ENCODE assay signal across 21 cellular contexts in genomic region chr1:198560093-198560638, GRCh38. TPM values are rescaled to one million over a fixed set of nuclear protein-coding genes. Genes with fewer than 3 reads are reported as not detected.
A peak's percentile ranks its signal among the peaks of the same experiment; 100 is the strongest.
DNase-seq lines count a peak whose midpoint lies in the region; ATAC-seq and TF ChIP-seq lines count a peak whose summit lies in the region.
"Had no signal": no experiment of that assay in that cellular context is flagged by ENCODE, and none has a peak within 500 bp of the region (broad histone marks: within the 10 kb centered on the region; RNA-seq: fewer than 3 reads in every experiment).

No MANE protein-coding gene starts in this region.

- POLR2A ChIA-PET in naive thymus-derived CD8-positive, alpha-beta T cell (lab: Charles Lee) = interaction anchor here (1.0 to 2.3 kb wide), 10 partner anchors 10 to 122 kb away, joined by 3 to 7 read pairs (median 4); no protein-coding TSS in a partner anchor

- peak; percentile 40 for DNase-seq in NCI-H748 (lab: John Stamatoyannopoulos, UW; ENCODE audit: unreplicated experiment)
- DNase-seq in NCI-H748 treated with DMSO at 0.1 percent for 48 hours (lab: John Stamatoyannopoulos, UW) = no peak
- DNase-seq in NCI-H1105 treated with DMSO at 0.1 percent for 48 hours (lab: John Stamatoyannopoulos, UW) = peak; percentile 95
- peak; percentile 18 for DNase-seq in UCSD-AML1 (lab: John Stamatoyannopoulos, UW; ENCODE audit: unreplicated experiment)
- no peak for DNase-seq in naive thymus-derived CD8-positive, alpha-beta T cell
- no peak for DNase-seq in HFFc6
- no peak for DNase-seq in NCI-H1694 treated with DMSO at 0.1 percent for 48 hours (lab: John Stamatoyannopoulos, UW)
- DNase-seq in natural killer cell treated with Interleukin-12 subunit alpha and Interleukin-12 subunit beta and Interleukin-15 and Interleukin-18, amount 100 ng/mL, for 72 hours (ENCODE audit: low spot score) = no peak
- DNase-seq: ACHN; activated CD4-positive, alpha-beta memory T cell treated with anti-CD3 and anti-CD28 coated beads, Interleukin-2, amount 10 ng/mL, durations not matched to agents 7 days and 5 days; activated naive CD4-positive, alpha-beta T cell; central memory CD4-positive, alpha-beta T cell; DND-41; GOT3; NCI-H1092 treated with DMSO at 0.1 percent for 48 hours; PC-9; posterior cingulate gyrus; uterus had no signal

- peak overlapping the region in 8 of 10 donors; percentile 41 to 89 (median 66) for H3K27ac Mint-ChIP-seq in naive thymus-derived CD8-positive, alpha-beta T cell
- H3K27ac Mint-ChIP-seq in HFFc6 = no peak overlapping the region
- H3K27ac Mint-ChIP-seq in natural killer cell treated with Interleukin-12 subunit alpha and Interleukin-12 subunit beta and Interleukin-15 and Interleukin-18, amount 100 ng/mL, for 72 hours = no peak overlapping the region
- H3K27ac Mint-ChIP-seq: activated CD4-positive, alpha-beta memory T cell treated with anti-CD3 and anti-CD28 coated beads, Interleukin-2, amount 10 ng/mL, durations not matched to agents 7 days and 5 days had no signal

- H3K4me3 Mint-ChIP-seq in naive thymus-derived CD8-positive, alpha-beta T cell = peak overlapping the region in 2 of 10 donors; percentile 28 to 33
- H3K4me3 Mint-ChIP-seq in HFFc6 = no peak overlapping the region
- H3K4me3 Mint-ChIP-seq in natural killer cell treated with Interleukin-12 subunit alpha and Interleukin-12 subunit beta and Interleukin-15 and Interleukin-18, amount 100 ng/mL, for 72 hours = no peak overlapping the region
- H3K4me3 Mint-ChIP-seq: activated CD4-positive, alpha-beta memory T cell treated with anti-CD3 and anti-CD28 coated beads, Interleukin-2, amount 10 ng/mL, durations not matched to agents 7 days and 5 days had no signal

- H3K4me1 Mint-ChIP-seq in naive thymus-derived CD8-positive, alpha-beta T cell = peaks cover 27 to 84% (median 68%) of the 10 kb centered on the region in 4 donors
- H3K4me1 Mint-ChIP-seq in HFFc6 (ENCODE audit: low read depth) = peaks cover 52% of the 10 kb centered on the region
- H3K4me1 Mint-ChIP-seq in natural killer cell treated with Interleukin-12 subunit alpha and Interleukin-12 subunit beta and Interleukin-15 and Interleukin-18, amount 100 ng/mL, for 72 hours (ENCODE audit: low read depth in 2 of 2) = peaks cover 47 to 64% of the 10 kb centered on the region in 2 donors

- H3K36me3 Mint-ChIP-seq in naive thymus-derived CD8-positive, alpha-beta T cell = no peaks in the 10 kb centered on the region
- no peaks in the 10 kb centered on the region for H3K36me3 Mint-ChIP-seq in HFFc6 (ENCODE audit: low read depth)
- peaks cover 4% of the 10 kb centered on the region for H3K36me3 Mint-ChIP-seq in natural killer cell treated with Interleukin-12 subunit alpha and Interleukin-12 subunit beta and Interleukin-15 and Interleukin-18, amount 100 ng/mL, for 72 hours

- no peak for ATAC-seq in naive thymus-derived CD8-positive, alpha-beta T cell
- no peak for ATAC-seq in natural killer cell treated with Interleukin-12 subunit alpha and Interleukin-12 subunit beta and Interleukin-15 and Interleukin-18, amount 100 ng/mL, for 72 hours

- peaks cover 0 to 3% (median 0%) of the 10 kb centered on the region in 9 donors for H3K9me3 Mint-ChIP-seq in naive thymus-derived CD8-positive, alpha-beta T cell
- no peaks in the 10 kb centered on the region for H3K9me3 Mint-ChIP-seq in HFFc6
- H3K9me3 Mint-ChIP-seq in natural killer cell treated with Interleukin-12 subunit alpha and Interleukin-12 subunit beta and Interleukin-15 and Interleukin-18, amount 100 ng/mL, for 72 hours = peaks cover 3% of the 10 kb centered on the region

- H3K27me3 Mint-ChIP-seq in naive thymus-derived CD8-positive, alpha-beta T cell = no peaks in the 10 kb centered on the region
- H3K27me3 Mint-ChIP-seq in HFFc6 (ENCODE audit: insufficient read depth) = no peaks in the 10 kb centered on the region
- no peaks in the 10 kb centered on the region for H3K27me3 Mint-ChIP-seq in natural killer cell treated with Interleukin-12 subunit alpha and Interleukin-12 subunit beta and Interleukin-15 and Interleukin-18, amount 100 ng/mL, for 72 hours
- H3K27me3 Mint-ChIP-seq: activated CD4-positive, alpha-beta memory T cell treated with anti-CD3 and anti-CD28 coated beads, Interleukin-2, amount 10 ng/mL, durations not matched to agents 7 days and 5 days had no signal

- TF ChIP-seq CTCF in HFFc6 (IDR thresholded peaks at IDR 0.05) = no peak

RNA-seq across cellular contexts. Expression of gene ATP6V1G3, which starts 19.7 kb away (rescaled TPM):
- not detected for total RNA-seq in naive thymus-derived CD8-positive, alpha-beta T cell
- not detected for polyA plus RNA-seq in naive thymus-derived CD8-positive, alpha-beta T cell
- total RNA-seq in HFFc6 (2021; fragmentation: NEBNext Ultra II Directional; extraction: Animal tissue kit (Norgen Biotek cat#: 25700)) = 1 to 10 TPM in 2 of 6 experiments, under 1 TPM in 4; 0.76 to 1.9 (median 0.95) TPM
- total RNA-seq in natural killer cell treated with Interleukin-12 subunit alpha and Interleukin-12 subunit beta and Interleukin-15 and Interleukin-18, amount 100 ng/mL, for 72 hours = not detected
- total RNA-seq: activated CD4-positive, alpha-beta memory T cell treated with anti-CD3 and anti-CD28 coated beads, Interleukin-2, amount 10 ng/mL, durations not matched to agents 7 days and 5 days; epithelial cell of proximal tubule; hepatocyte; PC-9; T-helper 1 cell treated with Interleukin-12 subunit alpha and Interleukin-12 subunit beta and Interleukin-4 antibody, amounts not matched to agents 30 ng/mL and 1 ng/mL, for 36 hours; uterus had no signal
- polyA plus RNA-seq: hepatocyte had no signal

Comparison
In these comparisons a context has a peak if more than half of its experiments do, and no peak if none do; other contexts are left out.
1. DNase-seq: peak in NCI-H748 (single experiment), NCI-H1105 treated with DMSO at 0.1 percent for 48 hours (single experiment) and UCSD-AML1 (single experiment); none in NCI-H748 treated with DMSO at 0.1 percent for 48 hours (single experiment), naive thymus-derived CD8-positive, alpha-beta T cell (0 of 10), HFFc6 (single experiment), NCI-H1694 treated with DMSO at 0.1 percent for 48 hours (single experiment) and natural killer cell treated with Interleukin-12 subunit alpha and Interleukin-12 subunit beta and Interleukin-15 and Interleukin-18, amount 100 ng/mL, for 72 hours (single experiment).
2. H3K27ac Mint-ChIP-seq: peak in naive thymus-derived CD8-positive, alpha-beta T cell (8 of 10); none in HFFc6 (single experiment) and natural killer cell treated with Interleukin-12 subunit alpha and Interleukin-12 subunit beta and Interleukin-15 and Interleukin-18, amount 100 ng/mL, for 72 hours (0 of 2).